In genomic region chr6:163661271-163661671, GRCh38 we compare ENCODE assay signal across 8 cellular contexts.
DNase-seq lines count a peak whose midpoint lies in the region; ATAC-seq, FAIRE-seq and TF ChIP-seq lines count a peak whose summit lies in the region.

No MANE protein-coding gene starts in this region.

- no peak overlapping the region for H4K5ac ChIP-seq in H9 (ENCODE audit: insufficient read length, low read depth, low read length)

- H3K9ac ChIP-seq in H9 (ENCODE audit: extremely low read depth, insufficient read length, low read length) (no peak overlapping the region), endodermal cell (ENCODE audit: extremely low read depth, low read length, poor library complexity, severe bottlenecking) (no peak overlapping the region)

- H4K91ac ChIP-seq in H9 (ENCODE audit: insufficient read length, low read depth, low read length): no peak overlapping the region

- no peak overlapping the region for H2BK20ac ChIP-seq in H9 (ENCODE audit: low read depth, low read length, poor library complexity, severe bottlenecking)

- intact Hi-C loops in natural killer cell (cut with micrococcal nuclease): no loop called here

- H3K36me3 ChIP-seq in BE2C (no peaks in the 10 kb centered on the region), endodermal cell (ENCODE audit: control insufficient read depth, insufficient read depth, low read length) (no peaks in the 10 kb centered on the region)

- H2BK15ac ChIP-seq in H9 (ENCODE audit: low read depth, low read length): 0 out of 2 replicates have a peak overlapping the region, but pooled peaks have one; percentile 15

- H2BK12ac ChIP-seq in H9 (ENCODE audit: insufficient read length, low read depth, low read length): no peak overlapping the region

- H3K4me2 ChIP-seq in H9 (ENCODE audit: insufficient read depth, insufficient read length, low read length): no peak overlapping the region

- no peak overlapping the region for H2BK120ac ChIP-seq in H9 (ENCODE audit: low read depth, low read length, poor library complexity, severe bottlenecking)

- H4K8ac ChIP-seq in H9 (replicated peaks; ENCODE audit: insufficient read length, low read depth, low read length): no peak overlapping the region

- no peak overlapping the region for H3K27ac ChIP-seq in H9 (ENCODE audit: insufficient read length, low read depth, low read length)
- H3K27ac ChIP-seq in endodermal cell (ENCODE audit: low read depth, low read length): no peak overlapping the region

- H3K23ac ChIP-seq in H9 (ENCODE audit: insufficient read length, low read depth, low read length): no peak overlapping the region

- H3K27me3 Mint-ChIP-seq in H9 (ENCODE audit: low read depth) (no peaks in the 10 kb centered on the region), natural killer cell (ENCODE audit: low read depth in 2 of 2) (peaks cover 11 to 43% of the 10 kb centered on the region in 2 donors), endodermal cell (ENCODE audit: insufficient read depth) (peaks cover 2% of the 10 kb centered on the region)

- no peak overlapping the region for H3K4ac ChIP-seq in H9 (ENCODE audit: low read depth, low read length)

- no peak overlapping the region for H3K18ac ChIP-seq in H9 (ENCODE audit: insufficient read length, low read depth, low read length)

- H3K4me1 ChIP-seq in H9 (ENCODE audit: insufficient read depth, low read length): no peaks in the 10 kb centered on the region
- peaks cover 13% of the 10 kb centered on the region for H3K4me1 ChIP-seq in BE2C
- H3K4me1 ChIP-seq in endodermal cell (ENCODE audit: control insufficient read depth, insufficient read depth, low read length): no peaks in the 10 kb centered on the region

- ATAC-seq in GM18909 (IDR thresholded peaks at IDR 0.05; ENCODE audit: poor library complexity, unreplicated experiment) (peak; percentile 97), HG03520 (IDR thresholded peaks at IDR 0.05; ENCODE audit: unreplicated experiment) (peak; percentile 91), natural killer cell (peak in 2 of 3 donors; percentile 25 to 39)

- H3K4me1 Mint-ChIP-seq in H9 (peaks cover 5 to 6% of the 10 kb centered on the region in 2 experiments), natural killer cell (peaks cover 10 to 11% of the 10 kb centered on the region in 2 donors), endodermal cell (no peaks in the 10 kb centered on the region)

- no peaks in the 10 kb centered on the region for H3K23me2 ChIP-seq in H9 (ENCODE audit: insufficient read length, low read depth, low read length, poor library complexity, severe bottlenecking)

- no peak overlapping the region for H3K4me3 ChIP-seq in BE2C (ENCODE audit: low read depth, low read length)
- no peak overlapping the region for H3K4me3 ChIP-seq in endodermal cell (ENCODE audit: low read length)

- no peaks in the 10 kb centered on the region for H3K27me3 ChIP-seq in H9 (ENCODE audit: insufficient read depth, low read length)
- no peaks in the 10 kb centered on the region for H3K27me3 ChIP-seq in BE2C
- H3K27me3 ChIP-seq in endodermal cell (ENCODE audit: control insufficient read depth, insufficient read depth, low read length, poor library complexity, severe bottlenecking): no peaks in the 10 kb centered on the region

- no peak overlapping the region for H2AFZ ChIP-seq in H9 (ENCODE audit: low read length)

- H3K4me3 Mint-ChIP-seq in H9: no peak overlapping the region
- no peak overlapping the region for H3K4me3 Mint-ChIP-seq in natural killer cell
- no peak overlapping the region for H3K4me3 Mint-ChIP-seq in endodermal cell

- DNase-seq in H9 (no peak), natural killer cell (no peak), SW 1271 (lab: John Stamatoyannopoulos, UW) (no peak), BE2C (no peak), endodermal cell (no peak), D721Med (ENCODE audit: insufficient read length, low spot score) (no peak)

- no peak for FAIRE-seq in D721Med (lab: Jason Lieb, UNC)

- no peaks in the 10 kb centered on the region for H3K79me1 ChIP-seq in H9 (ENCODE audit: insufficient read depth, low read depth, low read length, poor library complexity, severe bottlenecking)

- H3K27ac Mint-ChIP-seq in H9 (0 out of 7 replicates have a peak overlapping the region, but pooled peaks of 1 of the 3 experiments have one; percentile 65), natural killer cell (peak overlapping the region in 1 of 2 donors; percentile 11), endodermal cell (no peak overlapping the region)

- H3K56ac ChIP-seq in H9 (ENCODE audit: insufficient read length, low read depth, low read length): no peak overlapping the region

- no peaks in the 10 kb centered on the region for H4K20me1 ChIP-seq in H9 (ENCODE audit: control insufficient read depth, insufficient read depth, insufficient read length)

- H3K14ac ChIP-seq in H9 (ENCODE audit: insufficient read depth, low read length): 0 out of 2 replicates have a peak overlapping the region, but pooled peaks have one; percentile 37

- no peaks in the 10 kb centered on the region for H3K79me2 ChIP-seq in H9 (ENCODE audit: insufficient read depth, low read length)

- WGBS in H9 (ENCODE audit: extremely low coverage, insufficient read length, low lambda C conversion rate): no CpG with 5 or more reads among the region's 1 CpG
- WGBS in endodermal cell (ENCODE audit: insufficient coverage in 1 of 2, insufficient read length in 1 of 2), 2 experiments: 82% methylated on average over 1 of the region's 1 CpG; no CpG with 5 or more reads in 1 of the 2 experiments

- H3K9me3 Mint-ChIP-seq in H9 (no peaks in the 10 kb centered on the region), natural killer cell (no peaks in the 10 kb centered on the region), endodermal cell (no peaks in the 10 kb centered on the region)

- no peak overlapping the region for H2BK5ac ChIP-seq in H9 (ENCODE audit: insufficient read length, low read length)

- H3K36me3 Mint-ChIP-seq in H9 (ENCODE audit: insufficient read depth in 1 of 3, low read depth in 3 of 3) (no peaks in the 10 kb centered on the region), natural killer cell (peaks cover 7% of the 10 kb centered on the region), endodermal cell (ENCODE audit: low read depth) (no peaks in the 10 kb centered on the region)

- H3T11ph ChIP-seq in H9 (ENCODE audit: low read length): no peak overlapping the region

- H2AK5ac ChIP-seq in H9 (ENCODE audit: insufficient read length, low read length): no peak overlapping the region

- H3K9me3 ChIP-seq in H9 (ENCODE audit: control insufficient read depth, low read depth, low read length): no peaks in the 10 kb centered on the region
- no peaks in the 10 kb centered on the region for H3K9me3 ChIP-seq in BE2C
- no peaks in the 10 kb centered on the region for H3K9me3 ChIP-seq in endodermal cell (ENCODE audit: control insufficient read depth, low read length)

- no peak for TF ChIP-seq CTCF in H9 (conservative IDR thresholded peaks at IDR 0.05)
- no peak for TF ChIP-seq CTCF in natural killer cell (IDR thresholded peaks at IDR 0.05)
- no peak for TF ChIP-seq CTCF in BE2C (IDR thresholded peaks at IDR 0.05; ENCODE audit: low read depth, low read length)
- TF ChIP-seq CTCF in endodermal cell (conservative IDR thresholded peaks at IDR 0.05): no peak
- TF ChIP-seq CTCF in D721Med (IDR thresholded peaks at IDR 0.05; ENCODE audit: insufficient read depth, missing control alignments): no peak

Comparison
In these comparisons a context has a peak if more than half of its experiments do, and no peak if none do; other contexts are left out.
1. ATAC-seq: peak in every context shown above with its lines; median percentile 97 in GM18909; 91 in HG03520; 32 in natural killer cell.